ENCODE assay signal across 8 cellular contexts in genomic region chr17:19338031-19338990, GRCh38. TPM values are rescaled to one million over a fixed set of nuclear protein-coding genes. Genes with fewer than 3 reads are reported as not detected.
DNase-seq lines count a peak whose midpoint lies in the region; ATAC-seq and TF ChIP-seq lines count a peak whose summit lies in the region.

No MANE protein-coding gene starts in this region.

- no peak overlapping the region for H3K4me3 Mint-ChIP-seq in osteocyte (ENCODE audit: unreplicated experiment)

- no peaks in the 10 kb centered on the region for H3K9me3 ChIP-seq in upper lobe of left lung

- TF ChIP-seq POLR2A in erythroblast (IDR thresholded peaks at IDR 0.05; ENCODE audit: low read length) (no peak), upper lobe of left lung (IDR thresholded peaks at IDR 0.05) (no peak)

- no peaks in the 10 kb centered on the region for H3K27me3 Mint-ChIP-seq in osteocyte (ENCODE audit: unreplicated experiment)

- DNase-seq in AML-193 (lab: John Stamatoyannopoulos, UW) = peak; percentile 55 to 64
- DNase-seq in NOMO-1 (lab: John Stamatoyannopoulos, UW; ENCODE audit: unreplicated experiment in 2 of 2) = peak; percentile 40 to 42
- peak; percentile 13 for DNase-seq in activated CD8-positive, alpha-beta memory T cell treated with anti-CD3 and anti-CD28 coated beads, Interleukin-2, amount 50 U/mL, for 24 hours (ENCODE audit: extremely low read depth)
- DNase-seq in erythroblast (lab: John Stamatoyannopoulos, UW) = peak; percentile 79 to 83
- no peak for DNase-seq in osteocyte (ENCODE audit: extremely low spot score, unreplicated experiment)
- DNase-seq in upper lobe of left lung = peak in 1 of 2 donors; percentile 69

- peaks cover 7 to 18% (median 11%) of the 10 kb centered on the region in 4 donors for H3K4me1 ChIP-seq in upper lobe of left lung

- peaks cover 4% of the 10 kb centered on the region for H3K36me3 Mint-ChIP-seq in osteocyte (ENCODE audit: unreplicated experiment)

- TF ChIP-seq CTCF in osteocyte (IDR thresholded peaks at IDR 0.05) = peak; percentile 39
- peak; percentile 69 to 93 (median 84) for TF ChIP-seq CTCF in upper lobe of left lung (IDR thresholded peaks at IDR 0.05)

- no peaks in the 10 kb centered on the region for H3K27me3 ChIP-seq in upper lobe of left lung

- no peaks in the 10 kb centered on the region for H3K9me3 Mint-ChIP-seq in osteocyte (ENCODE audit: unreplicated experiment)

- peaks cover 18% of the 10 kb centered on the region for H3K4me1 Mint-ChIP-seq in osteocyte (ENCODE audit: unreplicated experiment)

- TF ChIP-seq EP300 in upper lobe of left lung (IDR thresholded peaks at IDR 0.05) = no peak

- peaks cover 0 to 8% (median 3%) of the 10 kb centered on the region in 4 donors for H3K36me3 ChIP-seq in upper lobe of left lung

- H3K27ac Mint-ChIP-seq in osteocyte (ENCODE audit: unreplicated experiment) = no peak overlapping the region

- ATAC-seq in GM19397 (IDR thresholded peaks at IDR 0.05; ENCODE audit: unreplicated experiment) = peak; percentile 63
- ATAC-seq in upper lobe of left lung (ENCODE audit: low FRiP score in 2 of 2) = peak; percentile 70 to 80
- ATAC-seq in HG03139 (IDR thresholded peaks at IDR 0.05; ENCODE audit: unreplicated experiment) = no peak

- H3K27ac ChIP-seq in upper lobe of left lung = peak overlapping the region in 2 of 4 donors; percentile 32 to 41

- no peak overlapping the region for H3K4me3 ChIP-seq in upper lobe of left lung

- 45 to 65% methylated on average over 4 to 7 of the region's 7 CpGs for WGBS in upper lobe of left lung, 2 donors

RNA-seq across cellular contexts. Expression of gene B9D1, which starts 24.2 kb away (rescaled TPM):
- total RNA-seq in osteocyte (15.8 and 16.5 TPM in 2 replicates), upper lobe of left lung (10 to 100 TPM; 11.7 to 52.4 (median 17.5) TPM)

RNA-seq across cellular contexts. Expression of gene MAPK7, which starts 40.0 kb away (rescaled TPM):
- total RNA-seq in osteocyte (33.9 and 37.1 TPM in 2 replicates), upper lobe of left lung (10 to 100 TPM; 20.1 to 77.2 (median 37.6) TPM)

RNA-seq across cellular contexts. Expression of gene MFAP4, which starts 48.7 kb away (rescaled TPM):
- 73.4 and 85.8 TPM in 2 replicates for total RNA-seq in osteocyte
- 100 to 1,000 TPM in 4 of 6 donors, 10 to 100 TPM in 2; 24.1 to 280 (median 175) TPM for total RNA-seq in upper lobe of left lung
